ENCODE assay signal across 17 cellular contexts in the genomic region with DNA sequence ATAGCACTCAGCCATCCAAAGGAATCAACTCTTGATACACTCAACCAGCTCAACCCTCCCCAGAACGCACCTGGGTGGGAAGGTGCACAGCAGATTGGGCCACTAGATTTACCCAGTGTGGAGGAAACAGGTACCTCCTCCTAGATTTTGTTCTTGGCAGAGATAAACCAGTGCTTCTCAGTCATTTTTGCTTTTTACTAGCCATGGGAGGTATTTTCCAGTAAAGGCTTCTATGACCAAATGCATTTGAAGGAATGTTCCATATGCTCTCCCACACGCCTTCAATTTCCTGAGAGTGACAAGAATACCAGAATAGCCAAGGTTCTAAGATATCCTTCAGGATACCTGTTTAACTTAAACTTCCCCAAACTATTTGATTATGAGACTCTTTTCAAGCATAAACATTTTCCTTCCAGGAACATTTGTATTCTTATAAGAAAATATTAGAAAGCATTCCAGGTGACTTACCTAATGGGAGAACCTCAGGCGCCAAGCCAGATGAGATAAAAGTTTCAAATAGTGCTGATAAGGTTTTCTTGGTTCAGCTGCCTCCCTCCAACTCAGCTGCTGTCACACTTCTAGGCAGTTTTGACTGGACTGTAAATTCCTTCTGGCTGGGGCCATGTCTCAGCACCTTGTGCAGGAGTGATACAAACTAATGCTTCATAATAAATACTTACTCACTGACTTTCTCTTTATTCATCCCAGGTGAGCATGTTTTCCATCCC.
A peak's percentile ranks its signal among the peaks of the same experiment; 100 is the strongest.
DNase-seq lines count a peak whose midpoint lies in the region; ATAC-seq and TF ChIP-seq lines count a peak whose summit lies in the region.
"Had no signal": no experiment of that assay in that cellular context is flagged by ENCODE, and none has a peak within 500 bp of the region (broad histone marks: within the 10 kb centered on the region; RNA-seq: fewer than 3 reads in every experiment).

No MANE protein-coding gene starts in this region.

- WGBS in stomach, 5 donors = 28 to 57% (median 44%) methylated on average over 3 of the region's 3 CpGs

- H3K36me3 ChIP-seq in HEK293 (ENCODE audit: control insufficient read depth in 2 of 2, insufficient read depth in 1 of 2, low read length in 2 of 2) (no peaks in the 10 kb centered on the region), stomach (no peaks in the 10 kb centered on the region), HAP-1 (replicated peaks) (no peaks in the 10 kb centered on the region)
- H3K36me3 ChIP-seq: BLaER1 had no signal

- intact Hi-C loops in stomach (cut with DNase I; ENCODE audit: low total_unique reads) = no loop called here

- TF ChIP-seq CTCF in HEK293 (tag by site-specific recombination; IDR thresholded peaks at IDR 0.05) (no peak), mesothelial cell of epicardium (IDR thresholded peaks at IDR 0.05; ENCODE audit: unreplicated experiment) (no peak), stomach (IDR thresholded peaks at IDR 0.05) (no peak)

- H3K27ac ChIP-seq in HEK293 (ENCODE audit: extremely low read depth, low read depth, low read length) = no peak overlapping the region
- no peak overlapping the region for H3K27ac ChIP-seq in stomach
- H3K27ac ChIP-seq: BLaER1 had no signal

- no peak overlapping the region for H3K4me3 Mint-ChIP-seq in mesothelial cell of epicardium
- H3K4me3 Mint-ChIP-seq: CD8-positive, alpha-beta memory T cell; GM23338; H9; HFFc6 had no signal

- no peak for TF ChIP-seq EP300 in stomach (IDR thresholded peaks at IDR 0.05)

- peaks cover 3% of the 10 kb centered on the region for H3K9me3 Mint-ChIP-seq in mesothelial cell of epicardium

- H3K27me3 Mint-ChIP-seq in mesothelial cell of epicardium (ENCODE audit: low read depth) = peaks cover 12% of the 10 kb centered on the region

- H3K4me1 ChIP-seq in HEK293 (ENCODE audit: control insufficient read depth, insufficient read depth, low read length) (no peaks in the 10 kb centered on the region), stomach (peaks cover 6 to 26% (median 15%) of the 10 kb centered on the region in 4 donors), HAP-1 (no peaks in the 10 kb centered on the region)

- in situ Hi-C loops in HAP-1 (cut with MboI; ENCODE audit: low sequenced_read_pairs) = no loop called here

- no peak for TF ChIP-seq POLR2A in stomach (IDR thresholded peaks at IDR 0.05)

- peak overlapping the region; percentile 73 for H3K27ac Mint-ChIP-seq in mesothelial cell of epicardium
- H3K27ac Mint-ChIP-seq: CD8-positive, alpha-beta memory T cell; GM23338; H9; HFFc6 had no signal

- H3K27me3 ChIP-seq in stomach (peaks cover 0 to 44% (median 5%) of the 10 kb centered on the region in 3 donors), HAP-1 (ENCODE audit: low read depth) (peaks cover 8% of the 10 kb centered on the region)
- H3K27me3 ChIP-seq: BLaER1 had no signal

- no peak for ATAC-seq in GM21367 (IDR thresholded peaks at IDR 0.05; ENCODE audit: unreplicated experiment)
- ATAC-seq in GM19397 (IDR thresholded peaks at IDR 0.05; ENCODE audit: unreplicated experiment) = no peak
- ATAC-seq: GM23338 had no signal

- DNase-seq in activated effector memory CD4-positive, alpha-beta T cell treated with anti-CD3 and anti-CD28 coated beads, Interleukin-2, amount 50 U/mL, for 16 hours = peak; percentile 47
- no peak for DNase-seq in activated effector memory CD4-positive, alpha-beta T cell treated with Interleukin-2 at 50 U/mL for 16 hours
- DNase-seq in mesothelial cell of epicardium (ENCODE audit: low spot score in 2 of 2, unreplicated experiment in 2 of 2) (no peak), stomach (peak; percentile 54), HAP-1 (ENCODE audit: low spot score in 2 of 2) (no peak)
- DNase-seq: 8988T; AML-193; CD8-positive, alpha-beta memory T cell; DMS53; GF-D8; HFFc6 had no signal

- CTCF ChIA-PET in HEK293 (lab: Yijun Ruan, JAX) = interaction anchor here (1.1 to 1.4 kb wide), 2 partner anchors 8 to 32 kb away, joined by 3 read pairs; no protein-coding TSS in a partner anchor

- POLR2A ChIA-PET in HEK293 (lab: Yijun Ruan, JAX) = interaction anchor here (0.7 kb wide), 1 partner anchor 11 kb away, joined by 4 read pairs; no protein-coding TSS in a partner anchor

- peaks cover 15% of the 10 kb centered on the region for H3K4me1 Mint-ChIP-seq in mesothelial cell of epicardium
- H3K4me1 Mint-ChIP-seq: CD8-positive, alpha-beta memory T cell; GM23338 had no signal

- H3K9me3 ChIP-seq in HEK293 (ENCODE audit: control insufficient read depth, insufficient read depth, low read depth, low read length) = no peaks in the 10 kb centered on the region
- H3K9me3 ChIP-seq in stomach = no peaks in the 10 kb centered on the region
- no peaks in the 10 kb centered on the region for H3K9me3 ChIP-seq in HAP-1
- H3K9me3 ChIP-seq: BLaER1 had no signal

- no peaks in the 10 kb centered on the region for H3K36me3 Mint-ChIP-seq in mesothelial cell of epicardium
- H3K36me3 Mint-ChIP-seq: CD8-positive, alpha-beta memory T cell had no signal

- H3K4me3 ChIP-seq in HEK293 (ENCODE audit: low read depth, low read length) = no peak overlapping the region
- H3K4me3 ChIP-seq in stomach = no peak overlapping the region
- H3K4me3 ChIP-seq in HAP-1 = no peak overlapping the region
- H3K4me3 ChIP-seq: BLaER1, GM23338 had no signal

TF ChIP-seq in HEK293, 187 proteins besides CTCF, POLR2A, EP300 and RAD21:
- TF ChIP-seq, protein P1, sequence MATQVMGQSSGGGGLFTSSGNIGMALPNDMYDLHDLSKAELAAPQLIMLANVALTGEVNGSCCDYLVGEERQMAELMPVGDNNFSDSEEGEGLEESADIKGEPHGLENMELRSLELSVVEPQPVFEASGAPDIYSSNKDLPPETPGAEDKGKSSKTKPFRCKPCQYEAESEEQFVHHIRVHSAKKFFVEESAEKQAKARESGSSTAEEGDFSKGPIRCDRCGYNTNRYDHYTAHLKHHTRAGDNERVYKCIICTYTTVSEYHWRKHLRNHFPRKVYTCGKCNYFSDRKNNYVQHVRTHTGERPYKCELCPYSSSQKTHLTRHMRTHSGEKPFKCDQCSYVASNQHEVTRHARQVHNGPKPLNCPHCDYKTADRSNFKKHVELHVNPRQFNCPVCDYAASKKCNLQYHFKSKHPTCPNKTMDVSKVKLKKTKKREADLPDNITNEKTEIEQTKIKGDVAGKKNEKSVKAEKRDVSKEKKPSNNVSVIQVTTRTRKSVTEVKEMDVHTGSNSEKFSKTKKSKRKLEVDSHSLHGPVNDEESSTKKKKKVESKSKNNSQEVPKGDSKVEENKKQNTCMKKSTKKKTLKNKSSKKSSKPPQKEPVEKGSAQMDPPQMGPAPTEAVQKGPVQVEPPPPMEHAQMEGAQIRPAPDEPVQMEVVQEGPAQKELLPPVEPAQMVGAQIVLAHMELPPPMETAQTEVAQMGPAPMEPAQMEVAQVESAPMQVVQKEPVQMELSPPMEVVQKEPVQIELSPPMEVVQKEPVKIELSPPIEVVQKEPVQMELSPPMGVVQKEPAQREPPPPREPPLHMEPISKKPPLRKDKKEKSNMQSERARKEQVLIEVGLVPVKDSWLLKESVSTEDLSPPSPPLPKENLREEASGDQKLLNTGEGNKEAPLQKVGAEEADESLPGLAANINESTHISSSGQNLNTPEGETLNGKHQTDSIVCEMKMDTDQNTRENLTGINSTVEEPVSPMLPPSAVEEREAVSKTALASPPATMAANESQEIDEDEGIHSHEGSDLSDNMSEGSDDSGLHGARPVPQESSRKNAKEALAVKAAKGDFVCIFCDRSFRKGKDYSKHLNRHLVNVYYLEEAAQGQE (tag by site-specific recombination; IDR thresholded peaks at IDR 0.05) = no peak
- 0 out of 2 replicates have a peak, but pooled peaks have one; percentile 0 for TF ChIP-seq SP7 (tag by site-specific recombination; IDR thresholded peaks at IDR 0.05)
- TF ChIP-seq ZNF585B (tag by site-specific recombination; IDR thresholded peaks at IDR 0.05) = no peak
- no peak for TF ChIP-seq ZNF324 (tag by site-specific recombination; IDR thresholded peaks at IDR 0.05)
- no peak for TF ChIP-seq ZNF654 (tag by site-specific recombination; IDR thresholded peaks at IDR 0.05; ENCODE audit: low read depth)
- TF ChIP-seq ZFP69B (tag by site-specific recombination; IDR thresholded peaks at IDR 0.05) = no peak

Comparison
In these comparisons a context has a peak if more than half of its experiments do, and no peak if none do; other contexts are left out.
1. DNase-seq: peak in activated effector memory CD4-positive, alpha-beta T cell treated with anti-CD3 and anti-CD28 coated beads, Interleukin-2, amount 50 U/mL, for 16 hours (single experiment) and stomach (single experiment); none in activated effector memory CD4-positive, alpha-beta T cell treated with Interleukin-2 at 50 U/mL for 16 hours (single experiment), mesothelial cell of epicardium (0 of 2) and HAP-1 (0 of 2).